8 cellular contexts compared by ENCODE assay signal in genomic region chr6:119742188-119742803, GRCh38.
DNase-seq lines count a peak whose midpoint lies in the region; ATAC-seq lines count a peak whose summit lies in the region.

No MANE protein-coding gene starts in this region.

- H3K27me3 ChIP-seq in mesenchymal stem cell (ENCODE audit: control insufficient read depth in 1 of 2, insufficient read depth in 1 of 2, low read length in 2 of 2): no peaks in the 10 kb centered on the region

- peak; percentile 80 for ATAC-seq in HG02840 (IDR thresholded peaks at IDR 0.05; ENCODE audit: low FRiP score, unreplicated experiment)
- peak; percentile 74 for ATAC-seq in activated CD4-positive, alpha-beta T cell treated with anti-CD3 and anti-CD28 coated beads for 36 hours

- H3K27ac Mint-ChIP-seq in activated CD4-positive, alpha-beta T cell treated with anti-CD3 and anti-CD28 coated beads for 36 hours: no peak overlapping the region

- no peak overlapping the region for H2AK5ac ChIP-seq in mesenchymal stem cell (ENCODE audit: low read length, severe bottlenecking)

- peaks cover 6% of the 10 kb centered on the region for H3K27me3 Mint-ChIP-seq in activated CD4-positive, alpha-beta T cell treated with anti-CD3 and anti-CD28 coated beads for 36 hours

- H3K27ac ChIP-seq in mesenchymal stem cell (ENCODE audit: low read length, poor library complexity, severe bottlenecking): no peak overlapping the region

- no peaks in the 10 kb centered on the region for H3K4me1 ChIP-seq in mesenchymal stem cell (ENCODE audit: control insufficient read depth, insufficient read depth, low read depth, low read length)

- no peak overlapping the region for H3K4ac ChIP-seq in mesenchymal stem cell (ENCODE audit: low read depth in 1 of 2, low read length in 2 of 2)

- no peak overlapping the region for H3K4me3 Mint-ChIP-seq in activated CD4-positive, alpha-beta T cell treated with anti-CD3 and anti-CD28 coated beads for 36 hours

- H3K4me3 ChIP-seq in mesenchymal stem cell (ENCODE audit: insufficient read depth in 1 of 2, low read depth in 1 of 2, low read length in 2 of 2): no peak overlapping the region

- H2BK15ac ChIP-seq in mesenchymal stem cell (ENCODE audit: low read depth, poor library complexity, severe bottlenecking): no peak overlapping the region

- no peak overlapping the region for H2BK12ac ChIP-seq in mesenchymal stem cell (ENCODE audit: low read length in 2 of 2)

- H3K4me2 ChIP-seq in mesenchymal stem cell (ENCODE audit: low read length, poor library complexity, severe bottlenecking): peak overlapping the region; percentile 24

- WGBS in mesenchymal stem cell: 7% methylated on average over 6 of the region's 6 CpGs

- H3K23ac ChIP-seq in mesenchymal stem cell (ENCODE audit: low read length in 2 of 2): no peak overlapping the region

- peak; percentile 39 for DNase-seq in activated gamma-delta T cell treated with Interleukin-2 at 50 U/mL for 16 hours
- no peak for DNase-seq in activated gamma-delta T cell (lab: John Stamatoyannopoulos, UW)
- peak; percentile 50 for DNase-seq in NCI-H2029 (lab: John Stamatoyannopoulos, UW)
- peak; percentile 79 for DNase-seq in activated CD4-positive, alpha-beta T cell treated with anti-CD3 and anti-CD28 coated beads for 36 hours
- peak; percentile 7 for DNase-seq in effector CD4-positive, alpha-beta T cell
- DNase-seq in mesenchymal stem cell: peak; percentile 50
- peak; percentile 6 to 15 for DNase-seq in stimulated activated CD8-positive, alpha-beta memory T cell treated with anti-CD3 and anti-CD28 coated beads, Interleukin-7, amount 100 ng/mL, for 4 hours (ENCODE audit: low read depth in 2 of 2)

- H3K9me3 ChIP-seq in mesenchymal stem cell (ENCODE audit: control insufficient read depth, low read length): no peaks in the 10 kb centered on the region

- intact Hi-C loops in activated CD4-positive, alpha-beta T cell treated with anti-CD3 and anti-CD28 coated beads for 36 hours (cut with DNase I, micrococcal nuclease): loop anchor here (1.0 to 5.0 kb wide), 6 partner anchors 235 to 1565 kb away; no protein-coding TSS in a partner anchor

- H3K79me1 ChIP-seq in mesenchymal stem cell (replicated peaks; ENCODE audit: low read length, poor library complexity, severe bottlenecking): no peaks in the 10 kb centered on the region

- no peak overlapping the region for H3K14ac ChIP-seq in mesenchymal stem cell (ENCODE audit: low read length in 2 of 2)

- H2BK5ac ChIP-seq in mesenchymal stem cell (ENCODE audit: low read depth, low read length, poor library complexity, severe bottlenecking): no peak overlapping the region

- H2AFZ ChIP-seq in mesenchymal stem cell (ENCODE audit: low read depth, low read length): no peak overlapping the region

- H4K91ac ChIP-seq in mesenchymal stem cell (ENCODE audit: low read length): no peak overlapping the region

- H4K8ac ChIP-seq in mesenchymal stem cell (ENCODE audit: low read length): no peak overlapping the region

- H3K36me3 Mint-ChIP-seq in activated CD4-positive, alpha-beta T cell treated with anti-CD3 and anti-CD28 coated beads for 36 hours (ENCODE audit: low read depth): no peaks in the 10 kb centered on the region

- no peaks in the 10 kb centered on the region for H3K36me3 ChIP-seq in mesenchymal stem cell (ENCODE audit: control insufficient read depth in 1 of 2, insufficient read depth in 2 of 2, low read depth in 1 of 2, low read length in 2 of 2)

- CTCF ChIA-PET in activated CD4-positive, alpha-beta T cell treated with anti-CD3 and anti-CD28 coated beads for 36 hours (lab: Charles Lee): interaction anchor here (0.5 to 1.3 kb wide), 7 partner anchors 46 to 743 kb away, joined by 3 to 4 read pairs (median 3); no protein-coding TSS in a partner anchor

- no peaks in the 10 kb centered on the region for H3K4me1 Mint-ChIP-seq in activated CD4-positive, alpha-beta T cell treated with anti-CD3 and anti-CD28 coated beads for 36 hours

- no peak overlapping the region for H3K18ac ChIP-seq in mesenchymal stem cell (ENCODE audit: low read depth in 1 of 2, low read length in 2 of 2)

- H2BK120ac ChIP-seq in mesenchymal stem cell (ENCODE audit: low read depth, low read length): no peak overlapping the region

- H3K9me3 Mint-ChIP-seq in activated CD4-positive, alpha-beta T cell treated with anti-CD3 and anti-CD28 coated beads for 36 hours (ENCODE audit: low read depth): no peaks in the 10 kb centered on the region

- POLR2A ChIA-PET in activated CD4-positive, alpha-beta T cell treated with anti-CD3 and anti-CD28 coated beads for 36 hours (lab: Charles Lee): no interaction called here

- no peak overlapping the region for H3K9ac ChIP-seq in mesenchymal stem cell (ENCODE audit: low read length)
